ENCODE assay signal across 12 cellular contexts in the genomic region with DNA sequence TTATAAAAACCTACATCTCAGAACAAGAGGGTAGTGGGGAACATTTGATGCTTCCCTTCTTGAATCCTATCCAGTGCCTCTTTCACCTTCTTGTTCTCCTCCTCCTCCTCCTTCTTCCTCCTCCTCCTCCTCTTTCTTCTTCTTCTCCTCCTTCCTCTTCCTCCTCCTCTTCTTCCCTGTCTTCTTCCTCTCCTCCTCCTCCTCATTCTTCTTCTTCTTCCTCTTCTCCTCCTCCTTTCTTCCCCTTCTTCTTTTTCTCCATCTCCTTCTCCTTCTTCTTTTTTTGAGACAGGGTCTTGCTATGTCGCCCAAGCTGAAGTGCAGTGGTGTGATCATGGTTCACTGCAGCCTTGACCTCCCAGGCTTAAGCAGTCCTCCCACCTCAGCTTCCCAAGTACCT. TPM values are rescaled to one million over a fixed set of nuclear protein-coding genes. Genes with fewer than 3 reads are reported as not detected.
"Had no signal": no experiment of that assay in that cellular context is flagged by ENCODE, and none has a peak within 500 bp of the region (broad histone marks: within the 10 kb centered on the region; RNA-seq: fewer than 3 reads in every experiment).

No MANE protein-coding gene starts in this region.

- H3K4me1 ChIP-seq: HAP-1 had no signal

- H3K4me3 Mint-ChIP-seq: GM23338, H9, HFFc6 had no signal

- FAIRE-seq: H1, H54 had no signal

- H3K9ac ChIP-seq: GM23248 had no signal

- H3K27ac Mint-ChIP-seq: GM23338, H9, HFFc6 had no signal

- H3K9me3 ChIP-seq: HAP-1 had no signal

- H3K4me2 ChIP-seq: GM23338 had no signal

- DNase-seq: GM23248, GOT3, H7, H9, HCEC 1CT, HFFc6 had no signal

- ATAC-seq: GM23338, HCT116 had no signal

- H3K27ac ChIP-seq: GM23248 had no signal

- H3K4me3 ChIP-seq: GM23248, GM23338, HAP-1 had no signal

- H3K36me3 ChIP-seq: HAP-1 had no signal

- H2AFZ ChIP-seq: GM23248, GM23338 had no signal

- H3K4me1 Mint-ChIP-seq: GM23338, H9 had no signal

- H3K9me3 Mint-ChIP-seq: GM23338, H9 had no signal

RNA-seq across cellular contexts. Expression of gene SLC35F3, which starts 31.9 kb away (rescaled TPM):
- total RNA-seq: H4 had no signal
